ENCODE assay signal across 18 cellular contexts in genomic region chr1:205262706-205263105, GRCh38. TPM values are rescaled to one million over a fixed set of nuclear protein-coding genes. Genes with fewer than 3 reads are reported as not detected.
A peak's percentile ranks its signal among the peaks of the same experiment; 100 is the strongest.
DNase-seq lines count a peak whose midpoint lies in the region; ATAC-seq, FAIRE-seq and TF ChIP-seq lines count a peak whose summit lies in the region.
"Had no signal": no experiment of that assay in that cellular context is flagged by ENCODE, and none has a peak within 500 bp of the region (broad histone marks: within the 10 kb centered on the region; RNA-seq: fewer than 3 reads in every experiment).

No MANE protein-coding gene starts in this region.

- TF ChIP-seq CTCF in HEK293 (tag by site-specific recombination; IDR thresholded peaks at IDR 0.05) (no peak), endothelial cell (IDR thresholded peaks at IDR 0.05; ENCODE audit: unreplicated experiment) (no peak)

- H3K9me3 ChIP-seq in HEK293 (ENCODE audit: control insufficient read depth, insufficient read depth, low read depth, low read length): no peaks in the 10 kb centered on the region
- H3K9me3 ChIP-seq: left ventricle myocardium inferior, suprapubic skin had no signal

- ATAC-seq in HG02763 (IDR thresholded peaks at IDR 0.05; ENCODE audit: unreplicated experiment) (no peak), HG03097 (IDR thresholded peaks at IDR 0.05; ENCODE audit: low FRiP score, unreplicated experiment) (no peak)
- ATAC-seq: T-helper 17 cell had no signal

- POLR2A ChIA-PET in HEK293 (lab: Yijun Ruan, JAX): no interaction called here

- peak; percentile 60 for DNase-seq in A172 (ENCODE audit: low spot score)
- peak; percentile 33 for DNase-seq in RCC 7860 (ENCODE audit: low spot score)
- peak; percentile 20 for DNase-seq in endothelial cell (ENCODE audit: low spot score)
- DNase-seq in NCI-H1417 (lab: John Stamatoyannopoulos, UW): no peak
- DNase-seq in HuH-7 (ENCODE audit: low spot score): no peak
- DNase-seq: activated CD4-positive, CD25-positive, alpha-beta regulatory T cell treated with anti-CD3 and anti-CD28 coated beads, Interleukin-2, amount 50 U/mL, for 72 hours; anterior cingulate cortex; CD8-positive, alpha-beta memory T cell; foreskin melanocyte; left ventricle myocardium inferior; NCI-H1092; stimulated activated CD4-positive, alpha-beta T cell treated with anti-CD3 and anti-CD28 coated beads, Interleukin-4, amount 100 ng/mL, for 4 hours; T-helper 17 cell had no signal

- H3K27ac ChIP-seq in HEK293 (ENCODE audit: extremely low read depth, low read depth, low read length): no peak overlapping the region
- H3K27ac ChIP-seq: coronary artery, left ventricle myocardium inferior, suprapubic skin had no signal

- CTCF ChIA-PET in HEK293 (lab: Yijun Ruan, JAX): interaction anchor here (1.2 to 14.6 kb wide), 7 partner anchors 9 to 274 kb away, joined by 3 to 253 read pairs (median 9); partner anchors contain the start of gene TMCC2

- H3K4me1 Mint-ChIP-seq in endothelial cell (ENCODE audit: unreplicated experiment): peaks cover 50% of the 10 kb centered on the region

- H3K9me3 Mint-ChIP-seq in endothelial cell (ENCODE audit: unreplicated experiment): no peaks in the 10 kb centered on the region
- H3K9me3 Mint-ChIP-seq: CD8-positive, alpha-beta memory T cell had no signal

- H3K4me3 Mint-ChIP-seq in endothelial cell (ENCODE audit: unreplicated experiment): peak overlapping the region; percentile 69
- H3K4me3 Mint-ChIP-seq: CD8-positive, alpha-beta memory T cell; T-helper 17 cell had no signal

- no peaks in the 10 kb centered on the region for H3K36me3 ChIP-seq in HEK293 (ENCODE audit: control insufficient read depth in 2 of 2, insufficient read depth in 1 of 2, low read length in 2 of 2)
- H3K36me3 ChIP-seq: left ventricle myocardium inferior, suprapubic skin had no signal

- no peak overlapping the region for H3K4me3 ChIP-seq in HEK293 (ENCODE audit: low read depth, low read length)
- H3K4me3 ChIP-seq: coronary artery, left ventricle myocardium inferior, suprapubic skin had no signal

- FAIRE-seq in RCC 7860 (lab: Jason Lieb, UNC): no peak

- peaks cover 5% of the 10 kb centered on the region; the same call in 1 of the 2 replicates for H3K4me1 ChIP-seq in HEK293 (ENCODE audit: control insufficient read depth, insufficient read depth, low read length)

- H3K36me3 Mint-ChIP-seq in endothelial cell (ENCODE audit: low read depth, unreplicated experiment): no peaks in the 10 kb centered on the region
- H3K36me3 Mint-ChIP-seq: CD8-positive, alpha-beta memory T cell had no signal

- peaks cover 10% of the 10 kb centered on the region for H3K27me3 Mint-ChIP-seq in endothelial cell (ENCODE audit: unreplicated experiment)

- H3K27ac Mint-ChIP-seq in endothelial cell (ENCODE audit: unreplicated experiment): peak overlapping the region; percentile 98
- H3K27ac Mint-ChIP-seq: T-helper 17 cell had no signal

TF ChIP-seq in HEK293, 187 proteins besides CTCF, POLR2A, EP300 and RAD21:
- TF ChIP-seq ZNF449 (tag by site-specific recombination; IDR thresholded peaks at IDR 0.05) (peak; percentile 81), ZNF311 (tag by site-specific recombination; IDR thresholded peaks at IDR 0.05; ENCODE audit: borderline replicate concordance) (no peak), PRDM10 (tag by site-specific recombination; IDR thresholded peaks at IDR 0.05) (peak; percentile 55)

RNA-seq across cellular contexts. Expression of gene TMCC2, which starts 35.0 kb away (rescaled TPM):
- 8.1 and 11.9 TPM in 2 replicates for total RNA-seq in A172 (2014; rRNA removed; shearing (Covaris generic))
- total RNA-seq in endothelial cell (ENCODE audit: unreplicated experiment): 5.6 TPM

RNA-seq across cellular contexts. Expression of gene DSTYK, which starts 51.2 kb away (rescaled TPM):
- total RNA-seq in A172 (2014; rRNA removed; shearing (Covaris generic)): 12.3 and 13.9 TPM in 2 replicates
- 12.2 TPM for total RNA-seq in endothelial cell (ENCODE audit: unreplicated experiment)

RNA-seq across cellular contexts. Expression of gene NUAK2, which starts 58.8 kb away (rescaled TPM):
- total RNA-seq in A172 (2014; rRNA removed; shearing (Covaris generic)): 16.3 and 18.4 TPM in 2 replicates
- total RNA-seq in endothelial cell (ENCODE audit: unreplicated experiment): 3.6 TPM

Comparison
In these comparisons a context has a peak if more than half of its experiments do, and no peak if none do; other contexts are left out.
1. DNase-seq: peak in A172 (single experiment), RCC 7860 (single experiment) and endothelial cell (single experiment); none in NCI-H1417 (0 of 3) and HuH-7 (single experiment).